ENCODE assay signal across 9 cellular contexts in genomic region chr14:70654609-70655008, GRCh38. TPM values are rescaled to one million over a fixed set of nuclear protein-coding genes. Genes with fewer than 3 reads are reported as not detected.
A peak's percentile ranks its signal among the peaks of the same experiment; 100 is the strongest.
DNase-seq lines count a peak whose midpoint lies in the region; ATAC-seq, FAIRE-seq and TF ChIP-seq lines count a peak whose summit lies in the region.
"Had no signal": no experiment of that assay in that cellular context is flagged by ENCODE, and none has a peak within 500 bp of the region (broad histone marks: within the 10 kb centered on the region; RNA-seq: fewer than 3 reads in every experiment).

No MANE protein-coding gene starts in this region.

- ATAC-seq in GM21528 (IDR thresholded peaks at IDR 0.05; ENCODE audit: low FRiP score, unreplicated experiment) (peak; percentile 34), GM19397 (IDR thresholded peaks at IDR 0.05; ENCODE audit: unreplicated experiment) (no peak)

- no peak for TF ChIP-seq CTCF in Peyer's patch (IDR thresholded peaks at IDR 0.05)
- no peak for TF ChIP-seq CTCF in WERI-Rb-1 (IDR thresholded peaks at IDR 0.05; ENCODE audit: low read depth, low read length)

- H3K4me3 ChIP-seq in Peyer's patch: no peak overlapping the region
- H3K4me3 ChIP-seq in iPS-20b (ENCODE audit: low read length): no peak overlapping the region
- H3K4me3 ChIP-seq in WERI-Rb-1 (ENCODE audit: low read depth, low read length): no peak overlapping the region

- H3K9ac ChIP-seq in ES-I3 (ENCODE audit: low read depth, low read length) (peak overlapping the region; percentile 6; the same call in 1 of the 2 replicates), iPS-20b (ENCODE audit: low read depth, low read length) (peak overlapping the region; percentile 31; the same call in 1 of the 2 replicates)

- no peak for TF ChIP-seq POLR2A in Peyer's patch (IDR thresholded peaks at IDR 0.05)

- no peak for FAIRE-seq in urothelium cell line (lab: Jason Lieb, UNC)

- H3K27ac ChIP-seq in Peyer's patch: peak overlapping the region; percentile 28 to 77 (median 60)
- peak overlapping the region; percentile 72 for H3K27ac ChIP-seq in iPS-20b (ENCODE audit: low read length)
- no peak overlapping the region for H3K27ac ChIP-seq in WERI-Rb-1

- H3K36me3 ChIP-seq in ES-I3 (ENCODE audit: insufficient read depth, low read length): no peaks in the 10 kb centered on the region
- no peaks in the 10 kb centered on the region for H3K36me3 ChIP-seq in Peyer's patch
- H3K36me3 ChIP-seq in iPS-20b (ENCODE audit: insufficient read depth, low read depth, low read length): peaks cover 33% of the 10 kb centered on the region; the same call in 1 of the 2 replicates
- peaks cover 4% of the 10 kb centered on the region for H3K36me3 ChIP-seq in WERI-Rb-1

- H3K9me3 ChIP-seq in ES-I3 (ENCODE audit: control insufficient read depth, insufficient read depth, low read length) (no peaks in the 10 kb centered on the region), Peyer's patch (no peaks in the 10 kb centered on the region), iPS-20b (ENCODE audit: insufficient read depth, low read depth, low read length) (no peaks in the 10 kb centered on the region), WERI-Rb-1 (ENCODE audit: severe bottlenecking) (no peaks in the 10 kb centered on the region)

- H3K27me3 ChIP-seq in Peyer's patch: no peaks in the 10 kb centered on the region
- H3K27me3 ChIP-seq in iPS-20b (ENCODE audit: insufficient read depth, low read length): no peaks in the 10 kb centered on the region
- no peaks in the 10 kb centered on the region for H3K27me3 ChIP-seq in WERI-Rb-1 (ENCODE audit: insufficient read depth, low read depth, severe bottlenecking)

- no peak for DNase-seq in Peyer's patch
- DNase-seq in urothelium cell line (ENCODE audit: low spot score): no peak
- DNase-seq in WERI-Rb-1: no peak
- DNase-seq in Ammon's horn (ENCODE audit: low spot score): no peak
- DNase-seq: occipital lobe had no signal

- H3K4me1 ChIP-seq in ES-I3 (ENCODE audit: insufficient read depth, low read length) (peaks cover 48% of the 10 kb centered on the region), Peyer's patch (peaks cover 0 to 6% (median 0%) of the 10 kb centered on the region in 4 donors), iPS-20b (ENCODE audit: insufficient read depth, low read length) (peaks cover 66% of the 10 kb centered on the region; the same call in 1 of the 2 replicates)

RNA-seq across cellular contexts. Expression of gene TTC9, which starts 12.9 kb away (rescaled TPM):
- total RNA-seq in Peyer's patch: under 1 TPM; 0.35 to 0.83 (median 0.46) TPM

RNA-seq across cellular contexts. Expression of gene MED6, which starts 54.2 kb away (rescaled TPM):
- 10 to 100 TPM; 26.0 to 42.1 (median 28.1) TPM for total RNA-seq in Peyer's patch
